14 cellular contexts compared by ENCODE assay signal in genomic region chr7:37181550-37181932, GRCh38.
DNase-seq lines count a peak whose midpoint lies in the region; ATAC-seq, FAIRE-seq and TF ChIP-seq lines count a peak whose summit lies in the region.
"Had no signal": no experiment of that assay in that cellular context is flagged by ENCODE, and none has a peak within 500 bp of the region (broad histone marks: within the 10 kb centered on the region; RNA-seq: fewer than 3 reads in every experiment).

No MANE protein-coding gene starts in this region.

- H3K4me1 Mint-ChIP-seq in natural killer cell treated with Interleukin-12 subunit alpha and Interleukin-12 subunit beta and Interleukin-15 and Interleukin-18, amount 100 ng/mL, for 72 hours (ENCODE audit: low read depth in 2 of 2), result peaks cover 18 to 23% of the 10 kb centered on the region in 2 donors
- H3K4me1 Mint-ChIP-seq: B cell, IgD-negative memory B cell had no signal

- no peak for TF ChIP-seq POLR2A in GM18505 (IDR thresholded peaks at IDR 0.05; ENCODE audit: borderline replicate concordance, extremely low read depth, insufficient read depth, insufficient read length)
- TF ChIP-seq POLR2A in K562 (conservative IDR thresholded peaks at IDR 0.05), result no peak

- no peak overlapping the region for H3K4me3 ChIP-seq in K562

- CTCF ChIA-PET in K562 (lab: Yijun Ruan, JAX; ENCODE audit: low intra/inter-chr PET ratio), result interaction anchor here (0.6 to 2.8 kb wide), 3 partner anchors 708 to 1474 kb away, joined by 3 to 14 read pairs (median 3); no protein-coding TSS in a partner anchor
- CTCF ChIA-PET in HEK293T (lab: Yijun Ruan, JAX), result interaction anchor here (0.5 to 2.6 kb wide), 23 partner anchors 9 to 740 kb away, joined by 3 to 35 read pairs (median 4); no protein-coding TSS in a partner anchor

- H3K4me2 ChIP-seq in K562 (ENCODE audit: insufficient read depth, low read length), result no peak overlapping the region

- H3K4me3 Mint-ChIP-seq in natural killer cell treated with Interleukin-12 subunit alpha and Interleukin-12 subunit beta and Interleukin-15 and Interleukin-18, amount 100 ng/mL, for 72 hours, result no peak overlapping the region
- H3K4me3 Mint-ChIP-seq: B cell; CD4-positive, CD25-positive, alpha-beta regulatory T cell; GM23338; HFFc6; IgD-negative memory B cell had no signal

- no peaks in the 10 kb centered on the region for H3K9me3 Mint-ChIP-seq in natural killer cell treated with Interleukin-12 subunit alpha and Interleukin-12 subunit beta and Interleukin-15 and Interleukin-18, amount 100 ng/mL, for 72 hours
- H3K9me3 Mint-ChIP-seq: CD4-positive, CD25-positive, alpha-beta regulatory T cell; GM23338; HFFc6; IgD-negative memory B cell had no signal

- POLR2A ChIA-PET in K562 (lab: Yijun Ruan, JAX) (interaction anchor here (0.9 kb wide), 1 partner anchor 691 kb away, joined by 3 read pairs; no protein-coding TSS in a partner anchor), HEK293T (lab: Yijun Ruan, JAX) (interaction anchor here (0.6 kb wide), 1 partner anchor 615 kb away, joined by 4 read pairs; no protein-coding TSS in a partner anchor)

- H3K27me3 ChIP-seq in K562 (ENCODE audit: control insufficient read depth in 2 of 2, insufficient read depth in 2 of 2, low read length in 2 of 2), result no peaks in the 10 kb centered on the region

- no TSS peak for BruUV-seq in K562 (replicated peaks; lab: Mats Ljungman, UMichigan)

- in situ Hi-C loops in K562 (cut with MboI), result loop anchor here (10.0 kb wide), 1 partner anchor 197 kb away; no protein-coding TSS in a partner anchor

- no peaks in the 10 kb centered on the region for H3K79me2 ChIP-seq in K562 (ENCODE audit: control insufficient read depth, insufficient read depth, low read length)

- intact Hi-C loops in K562 (cut with micrococcal nuclease), result loop anchor here (10.0 kb wide), 1 partner anchor 867 kb away; no protein-coding TSS in a partner anchor

- peaks cover 5% of the 10 kb centered on the region for H3K36me3 Mint-ChIP-seq in natural killer cell treated with Interleukin-12 subunit alpha and Interleukin-12 subunit beta and Interleukin-15 and Interleukin-18, amount 100 ng/mL, for 72 hours

- no peak for TF ChIP-seq EP300 in K562 (IDR thresholded peaks at IDR 0.05; ENCODE audit: low read length)

- TF ChIP-seq CTCF in K562 (IDR thresholded peaks at IDR 0.05 in 2 of 3, conservative IDR thresholded peaks at IDR 0.05 in 1 of 3; ENCODE audit: insufficient read depth in 2 of 3, low read depth in 1 of 3, low read length in 3 of 3), result no peak

- H2AFZ ChIP-seq in K562 (ENCODE audit: low read depth, low read length), result no peak overlapping the region
- H2AFZ ChIP-seq: GM23338 had no signal

- H3K27ac ChIP-seq in K562 (ENCODE audit: extremely low read depth, low read depth, low read length), result no peak overlapping the region

- no peak for DNase-seq in K562 (ENCODE audit: extremely low read depth in 1 of 4, low spot score in 3 of 4)
- no peak for DNase-seq in natural killer cell treated with Interleukin-12 subunit alpha and Interleukin-12 subunit beta and Interleukin-15 and Interleukin-18, amount 100 ng/mL, for 72 hours (ENCODE audit: low spot score)
- DNase-seq in NCI-H146 treated with DMSO at 0.1 percent for 48 hours (lab: John Stamatoyannopoulos, UW; ENCODE audit: unreplicated experiment), result no peak
- no peak for DNase-seq in activated gamma-delta T cell treated with Interleukin-2 at 50 U/mL for 16 hours
- no peak for DNase-seq in NCI-H2227 treated with DMSO at 0.1 percent for 48 hours (lab: John Stamatoyannopoulos, UW)
- no peak for DNase-seq in HEK293T (ENCODE audit: extremely low spot score)
- DNase-seq: SIG-M5 had no signal

- no peaks in the 10 kb centered on the region for H3K27me3 Mint-ChIP-seq in natural killer cell treated with Interleukin-12 subunit alpha and Interleukin-12 subunit beta and Interleukin-15 and Interleukin-18, amount 100 ng/mL, for 72 hours
- H3K27me3 Mint-ChIP-seq: B cell; CD4-positive, CD25-positive, alpha-beta regulatory T cell; IgD-negative memory B cell had no signal

- H3K9me1 ChIP-seq in K562 (ENCODE audit: control insufficient read depth, insufficient read depth, low read length), result no peaks in the 10 kb centered on the region

- no peak overlapping the region for H3K9ac ChIP-seq in K562 (ENCODE audit: insufficient read depth in 1 of 2, low read depth in 2 of 2, low read length in 2 of 2)

- no peaks in the 10 kb centered on the region for H4K20me1 ChIP-seq in K562 (replicated peaks; ENCODE audit: control insufficient read depth, insufficient read depth, low read length)

- H3K4me1 ChIP-seq in K562 (replicated peaks in 1 of 2; ENCODE audit: control insufficient read depth in 2 of 2, insufficient read depth in 2 of 2, low read length in 2 of 2), result no peaks in the 10 kb centered on the region

- no peaks in the 10 kb centered on the region for H3K36me3 ChIP-seq in K562 (ENCODE audit: control insufficient read depth, insufficient read depth, low read length)

- ATAC-seq in GM18505 (IDR thresholded peaks at IDR 0.05; ENCODE audit: unreplicated experiment), result peak; percentile 14
- peak; percentile 12 for ATAC-seq in HG02852 (IDR thresholded peaks at IDR 0.05; ENCODE audit: unreplicated experiment)
- no peak for ATAC-seq in K562
- peak; percentile 77 to 82 for ATAC-seq in natural killer cell treated with Interleukin-12 subunit alpha and Interleukin-12 subunit beta and Interleukin-15 and Interleukin-18, amount 100 ng/mL, for 72 hours

- H3K9me3 ChIP-seq in K562 (replicated peaks; ENCODE audit: control insufficient read depth, insufficient read depth, low read depth, low read length), result no peaks in the 10 kb centered on the region

- no peak overlapping the region for H3K27ac Mint-ChIP-seq in natural killer cell treated with Interleukin-12 subunit alpha and Interleukin-12 subunit beta and Interleukin-15 and Interleukin-18, amount 100 ng/mL, for 72 hours
- H3K27ac Mint-ChIP-seq: B cell; CD4-positive, CD25-positive, alpha-beta regulatory T cell; HFFc6; IgD-negative memory B cell had no signal

- FAIRE-seq in K562 (lab: Jason Lieb, UNC), result no peak

- no peak for TF ChIP-seq RAD21 in K562 (CRISPR knock-in tag; conservative IDR thresholded peaks at IDR 0.05 in 1 of 2, IDR thresholded peaks at IDR 0.05 in 1 of 2)

TF ChIP-seq in K562, 482 proteins besides CTCF, POLR2A, EP300 and RAD21:
- TF ChIP-seq RBM25 (IDR thresholded peaks at IDR 0.05; ENCODE audit: low read depth, low read length, severe bottlenecking), result peak; percentile 83
- TF ChIP-seq ZFP36 (IDR thresholded peaks at IDR 0.05; ENCODE audit: low read depth, low read length, partially characterized antibody), result peak; percentile 71
- TF ChIP-seq GATAD2A (IDR thresholded peaks at IDR 0.05), result no peak
- TF ChIP-seq HCFC1 (IDR thresholded peaks at IDR 0.05; ENCODE audit: low read depth, low read length), result no peak

TF ChIP-seq in HEK293T, 16 proteins besides CTCF, POLR2A, EP300 and RAD21:
- TF ChIP-seq LEF1 (IDR thresholded peaks at IDR 0.05; ENCODE audit: borderline replicate concordance), result no peak
- no peak for TF ChIP-seq FOXM1 (IDR thresholded peaks at IDR 0.05; ENCODE audit: borderline replicate concordance)
- TF ChIP-seq SUZ12 (IDR thresholded peaks at IDR 0.05), result no peak
- TF ChIP-seq ARNT (IDR thresholded peaks at IDR 0.05), result no peak
- TF ChIP-seq ZNF384 (IDR thresholded peaks at IDR 0.05), result no peak
- no peak for TF ChIP-seq SP1 (IDR thresholded peaks at IDR 0.05)
- no peak for TF ChIP-seq FOXA1 (IDR thresholded peaks at IDR 0.05)
- TF ChIP-seq ELF4 (IDR thresholded peaks at IDR 0.05), result no peak
- no peak for TF ChIP-seq NFRKB (IDR thresholded peaks at IDR 0.05)
- TF ChIP-seq BHLHE40 (IDR thresholded peaks at IDR 0.05; ENCODE audit: borderline replicate concordance), result no peak
- no peak for TF ChIP-seq HDGF (IDR thresholded peaks at IDR 0.05; ENCODE audit: borderline replicate concordance)
- TF ChIP-seq PKNOX1 (IDR thresholded peaks at IDR 0.05), result no peak
- no peak for TF ChIP-seq CTBP1 (IDR thresholded peaks at IDR 0.05; ENCODE audit: borderline replicate concordance)
- no peak for TF ChIP-seq FOXK2 (IDR thresholded peaks at IDR 0.05)
- no peak for TF ChIP-seq TARDBP (IDR thresholded peaks at IDR 0.05)
- TF ChIP-seq L3MBTL2 (conservative IDR thresholded peaks at IDR 0.05), result no peak
